Comparison of ENCODE assay signal across 26 cellular contexts in genomic region chr2:212725180-212725579, GRCh38.
"Had no signal": no experiment of that assay in that cellular context is flagged by ENCODE, and none has a peak within 500 bp of the region (broad histone marks: within the 10 kb centered on the region; RNA-seq: fewer than 3 reads in every experiment).

No MANE protein-coding gene starts in this region.

- H3K4me3 Mint-ChIP-seq: activated naive CD4-positive, alpha-beta T cell treated with anti-CD3 and anti-CD28 coated beads for 36 hours; activated naive CD8-positive, alpha-beta T cell; activated T-cell treated with anti-CD3 and anti-CD28 coated beads, Interleukin-2, amount 50 U/mL, for 4 hours; brain; T-cell had no signal

- H3K27ac Mint-ChIP-seq: activated naive CD4-positive, alpha-beta T cell treated with anti-CD3 and anti-CD28 coated beads for 36 hours; activated naive CD8-positive, alpha-beta T cell; brain had no signal

- DNase-seq: activated CD4-positive, alpha-beta T cell treated with anti-CD3 and anti-CD28 coated beads for 48 hours; activated CD4-positive, alpha-beta T cell treated with anti-CD3 and anti-CD28 coated beads, Interleukin-2, amount 50 U/mL, for 4 hours; activated CD8-positive, alpha-beta memory T cell treated with anti-CD3 and anti-CD28 coated beads for 24 hours; activated gamma-delta T cell; activated naive CD4-positive, alpha-beta T cell treated with anti-CD3 and anti-CD28 coated beads for 36 hours; activated T-cell treated with anti-CD3 and anti-CD28 coated beads, Interleukin-2, amount 50 U/mL, for 4 hours; amygdala; MM.1S; NCI-H1105; NCI-H146; NCI-H1930; NCI-H2171; NCI-H2227 treated with DMSO at 0.1 percent for 48 hours; NCI-H446 treated with DMSO at 0.1 percent for 48 hours; NCI-H524 treated with DMSO at 0.1 percent for 48 hours; NCI-H748 treated with DMSO at 0.1 percent for 48 hours; RPMI8226; T-cell; T-helper 2 cell; T1000 had no signal

- ATAC-seq: activated T-cell treated with anti-CD3 and anti-CD28 coated beads, Interleukin-2, amount 50 U/mL, for 4 hours; Right ventricle myocardium inferior; T-cell had no signal

- H3K27me3 Mint-ChIP-seq: activated naive CD8-positive, alpha-beta T cell; brain; T-cell had no signal

- FAIRE-seq: astrocyte had no signal

- H3K4me2 ChIP-seq: KMS-11 had no signal

- H3K9ac ChIP-seq: KMS-11 had no signal

- H3K4me3 ChIP-seq: SK-N-MC had no signal

- H3K4me1 Mint-ChIP-seq: brain had no signal

- H3K36me3 Mint-ChIP-seq: activated naive CD8-positive, alpha-beta T cell; brain; T-cell had no signal
